In genomic region chr10:7411671-7412481, GRCh38 we compare ENCODE assay signal across 8 cellular contexts. TPM values are rescaled to one million over a fixed set of nuclear protein-coding genes. Genes with fewer than 3 reads are reported as not detected.
DNase-seq lines count a peak whose midpoint lies in the region; ATAC-seq and TF ChIP-seq lines count a peak whose summit lies in the region.

No MANE protein-coding gene starts in this region.

- H3K27ac ChIP-seq in cingulate gyrus (ENCODE audit: low read depth, low read length) (peak overlapping the region; percentile 47), vagina (peak overlapping the region; percentile 89)

- no peaks in the 10 kb centered on the region for H3K27me3 ChIP-seq in vagina

- H3K36me3 ChIP-seq in vagina = no peaks in the 10 kb centered on the region

- H3K27ac Mint-ChIP-seq in natural killer cell treated with Interleukin-12 subunit alpha and Interleukin-12 subunit beta and Interleukin-15 and Interleukin-18, amount 100 ng/mL, for 72 hours = peak overlapping the region; percentile 92 to 95

- no peak for ATAC-seq in natural killer cell treated with Interleukin-12 subunit alpha and Interleukin-12 subunit beta and Interleukin-15 and Interleukin-18, amount 100 ng/mL, for 72 hours
- no peak for ATAC-seq in GM18873 (IDR thresholded peaks at IDR 0.05; ENCODE audit: low FRiP score, unreplicated experiment)

- peak overlapping the region; percentile 98 for H3K4me3 Mint-ChIP-seq in natural killer cell treated with Interleukin-12 subunit alpha and Interleukin-12 subunit beta and Interleukin-15 and Interleukin-18, amount 100 ng/mL, for 72 hours

- peak overlapping the region; percentile 54 to 75 for H3K4me3 ChIP-seq in vagina

- H3K36me3 Mint-ChIP-seq in natural killer cell treated with Interleukin-12 subunit alpha and Interleukin-12 subunit beta and Interleukin-15 and Interleukin-18, amount 100 ng/mL, for 72 hours = peaks cover 13% of the 10 kb centered on the region

- H3K4me1 Mint-ChIP-seq in natural killer cell treated with Interleukin-12 subunit alpha and Interleukin-12 subunit beta and Interleukin-15 and Interleukin-18, amount 100 ng/mL, for 72 hours (ENCODE audit: low read depth in 2 of 2) = peaks cover 41 to 45% of the 10 kb centered on the region in 2 donors

- DNase-seq in activated gamma-delta T cell treated with Interleukin-2 at 50 U/mL for 16 hours = peak; percentile 33
- no peak for DNase-seq in activated gamma-delta T cell (lab: John Stamatoyannopoulos, UW)
- DNase-seq in natural killer cell treated with Interleukin-12 subunit alpha and Interleukin-12 subunit beta and Interleukin-15 and Interleukin-18, amount 100 ng/mL, for 72 hours (ENCODE audit: low spot score) = peak; percentile 62
- DNase-seq in vagina (ENCODE audit: extremely low spot score in 2 of 2) = no peak
- DNase-seq in HCEC 1CT = no peak
- DNase-seq in NCI-H1105 treated with DMSO at 0.1 percent for 48 hours (lab: John Stamatoyannopoulos, UW) = no peak

- H3K9me3 ChIP-seq in vagina = no peaks in the 10 kb centered on the region

- H3K4me1 ChIP-seq in vagina = peaks cover 37% of the 10 kb centered on the region

- TF ChIP-seq POLR2A in vagina (IDR thresholded peaks at IDR 0.05) = no peak

- TF ChIP-seq CTCF in vagina (IDR thresholded peaks at IDR 0.05) = no peak

- intact Hi-C loops in vagina (cut with DNase I) = no loop called here

- H3K9me3 Mint-ChIP-seq in natural killer cell treated with Interleukin-12 subunit alpha and Interleukin-12 subunit beta and Interleukin-15 and Interleukin-18, amount 100 ng/mL, for 72 hours = no peaks in the 10 kb centered on the region

- no peaks in the 10 kb centered on the region for H3K27me3 Mint-ChIP-seq in natural killer cell treated with Interleukin-12 subunit alpha and Interleukin-12 subunit beta and Interleukin-15 and Interleukin-18, amount 100 ng/mL, for 72 hours

RNA-seq across cellular contexts. Expression of gene SFMBT2, which starts 1.0 kb away (rescaled TPM):
- 100 to 1,000 TPM in 1 of 2 donors, 10 to 100 TPM in 1; 94.9 to 101 TPM for total RNA-seq in natural killer cell treated with Interleukin-12 subunit alpha and Interleukin-12 subunit beta and Interleukin-15 and Interleukin-18, amount 100 ng/mL, for 72 hours
- 12.5 TPM for total RNA-seq in vagina

Comparison
In these comparisons a context has a peak if more than half of its experiments do, and no peak if none do; other contexts are left out.
1. DNase-seq: peak in activated gamma-delta T cell treated with Interleukin-2 at 50 U/mL for 16 hours (single experiment) and natural killer cell treated with Interleukin-12 subunit alpha and Interleukin-12 subunit beta and Interleukin-15 and Interleukin-18, amount 100 ng/mL, for 72 hours (single experiment); none in activated gamma-delta T cell (single experiment), vagina (0 of 2), HCEC 1CT (single experiment) and NCI-H1105 treated with DMSO at 0.1 percent for 48 hours (single experiment).